20 cellular contexts compared by ENCODE assay signal in the genomic region with DNA sequence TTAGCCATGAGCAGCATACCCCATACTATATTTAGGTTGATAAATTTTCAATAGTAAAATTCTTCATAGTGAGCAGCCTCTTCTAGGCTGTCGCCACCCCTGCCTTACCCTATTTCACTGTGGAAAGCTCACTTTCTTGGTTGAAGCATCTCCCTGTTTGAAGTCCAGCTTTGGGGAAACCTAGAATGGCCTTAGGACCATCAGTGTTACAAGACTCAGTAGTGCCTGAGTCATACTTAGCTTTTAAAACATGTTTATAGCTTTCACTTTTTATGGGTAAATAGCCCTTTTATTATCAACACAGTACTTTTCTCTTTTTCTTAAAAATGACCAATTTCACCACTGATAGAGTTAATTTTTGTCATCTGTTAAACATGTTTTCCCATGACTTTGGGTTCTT. TPM values are rescaled to one million over a fixed set of nuclear protein-coding genes. Genes with fewer than 3 reads are reported as not detected.
A peak's percentile ranks its signal among the peaks of the same experiment; 100 is the strongest.
DNase-seq lines count a peak whose midpoint lies in the region; ATAC-seq, FAIRE-seq and TF ChIP-seq lines count a peak whose summit lies in the region.
"Had no signal": no experiment of that assay in that cellular context is flagged by ENCODE, and none has a peak within 500 bp of the region (broad histone marks: within the 10 kb centered on the region; RNA-seq: fewer than 3 reads in every experiment).

No MANE protein-coding gene starts in this region.

- peaks cover 32% of the 10 kb centered on the region; the same call in 1 of the 2 replicates for H4K20me1 ChIP-seq in PC-3 (ENCODE audit: low read length)
- H4K20me1 ChIP-seq: BLaER1 had no signal

- POLR2A ChIA-PET in CD8-positive, alpha-beta T cell (lab: Charles Lee) = interaction anchor here (1.3 kb wide), 1 partner anchor 10 kb away, joined by 3 read pairs; no protein-coding TSS in a partner anchor
- POLR2A ChIA-PET in PC-3 (lab: Charles Lee; ENCODE audit: unreplicated experiment) = no interaction called here
- POLR2A ChIA-PET in naive thymus-derived CD4-positive, alpha-beta T cell (lab: Charles Lee) = no interaction called here

- peak overlapping the region; percentile 43 for H3K27ac Mint-ChIP-seq in CD8-positive, alpha-beta T cell
- no peak overlapping the region for H3K27ac Mint-ChIP-seq in naive thymus-derived CD4-positive, alpha-beta T cell
- H3K27ac Mint-ChIP-seq: CD14-positive monocyte, GM23338 had no signal

- H3K27me3 Mint-ChIP-seq in CD8-positive, alpha-beta T cell (ENCODE audit: low read depth) = no peaks in the 10 kb centered on the region
- H3K27me3 Mint-ChIP-seq in naive thymus-derived CD4-positive, alpha-beta T cell = no peaks in the 10 kb centered on the region
- H3K27me3 Mint-ChIP-seq: CD4-positive, alpha-beta memory T cell had no signal

- no peak overlapping the region for H3K9ac ChIP-seq in PC-3 (ENCODE audit: low read length)
- H3K9ac ChIP-seq: BLaER1, KMS-11 had no signal

- no peaks in the 10 kb centered on the region for H3K4me1 ChIP-seq in CD8-positive, alpha-beta T cell (ENCODE audit: insufficient read depth, low read length)
- H3K4me1 ChIP-seq in PC-3 (ENCODE audit: insufficient read depth, low read length) = no peaks in the 10 kb centered on the region
- no peaks in the 10 kb centered on the region for H3K4me1 ChIP-seq in naive thymus-derived CD4-positive, alpha-beta T cell (ENCODE audit: control insufficient read depth in 2 of 2, insufficient read depth in 2 of 2, low read length in 2 of 2)
- H3K4me1 ChIP-seq: BLaER1 had no signal

- H3K27ac ChIP-seq in CD8-positive, alpha-beta T cell (ENCODE audit: low read depth, low read length) = no peak overlapping the region
- H3K27ac ChIP-seq in PC-3 (ENCODE audit: low read length) = no peak overlapping the region
- H3K27ac ChIP-seq in naive thymus-derived CD4-positive, alpha-beta T cell (ENCODE audit: low read depth, low read length) = no peak overlapping the region
- H3K27ac ChIP-seq: BLaER1, KMS-11 had no signal

- no peaks in the 10 kb centered on the region for H3F3A ChIP-seq in PC-3 (ENCODE audit: low read length, unreplicated experiment)

- no peak for DNase-seq in CD8-positive, alpha-beta T cell
- DNase-seq in GM18507 (ENCODE audit: extremely low spot score, insufficient read length, low read depth) (no peak), PC-3 (no peak), fibroblast of villous mesenchyme (ENCODE audit: low read depth) (peak; percentile 21)
- no peak for DNase-seq in naive thymus-derived CD4-positive, alpha-beta T cell
- no peak for DNase-seq in activated effector memory CD4-positive, alpha-beta T cell treated with Interleukin-2 at 50 U/mL for 16 hours
- DNase-seq: ACHN; AML-193; Calu3; CD4-positive, alpha-beta memory T cell; DMS79 treated with DMSO at 0.1 percent for 48 hours; GF-D8; HCEC 1CT had no signal

- CTCF ChIA-PET in CD8-positive, alpha-beta T cell (lab: Charles Lee) = interaction anchor here (0.8 kb wide), 1 partner anchor 375 kb away, joined by 3 read pairs; no protein-coding TSS in a partner anchor
- CTCF ChIA-PET in PC-3 (lab: Charles Lee) = no interaction called here
- CTCF ChIA-PET in naive thymus-derived CD4-positive, alpha-beta T cell (lab: Charles Lee) = interaction anchor here (0.7 kb wide), 1 partner anchor 38 kb away, joined by 3 read pairs; no protein-coding TSS in a partner anchor

- intact Hi-C loops in CD8-positive, alpha-beta T cell (cut with DNase I, micrococcal nuclease) = no loop called here
- intact Hi-C loops in PC-3 (cut with micrococcal nuclease) = no loop called here
- intact Hi-C loops in naive thymus-derived CD4-positive, alpha-beta T cell (cut with micrococcal nuclease) = no loop called here

- peaks cover 56% of the 10 kb centered on the region for H3K4me1 Mint-ChIP-seq in CD8-positive, alpha-beta T cell (ENCODE audit: low read depth)
- H3K4me1 Mint-ChIP-seq in naive thymus-derived CD4-positive, alpha-beta T cell = peaks cover 18 to 78% (median 43%) of the 10 kb centered on the region in 7 donors

- no peak overlapping the region for H3K4me3 Mint-ChIP-seq in CD8-positive, alpha-beta T cell
- H3K4me3 Mint-ChIP-seq in naive thymus-derived CD4-positive, alpha-beta T cell = no peak overlapping the region
- H3K4me3 Mint-ChIP-seq: CD14-positive monocyte; CD4-positive, alpha-beta memory T cell; GM23338 had no signal

- FAIRE-seq in GM18507 (lab: Jason Lieb, UNC) = peak; percentile 51
- FAIRE-seq: A204.1, H54 had no signal

- peaks cover 2% of the 10 kb centered on the region for H3K9me3 Mint-ChIP-seq in CD8-positive, alpha-beta T cell
- H3K9me3 Mint-ChIP-seq in naive thymus-derived CD4-positive, alpha-beta T cell = peaks cover 0 to 15% (median 4%) of the 10 kb centered on the region in 11 donors

- H3K36me3 ChIP-seq in CD8-positive, alpha-beta T cell (ENCODE audit: insufficient read depth, low read length) = peaks cover 4% of the 10 kb centered on the region
- H3K36me3 ChIP-seq in PC-3 (ENCODE audit: low read depth, low read length) = peaks cover 12% of the 10 kb centered on the region; the same call in 1 of the 2 replicates
- H3K36me3 ChIP-seq in naive thymus-derived CD4-positive, alpha-beta T cell (ENCODE audit: control insufficient read depth in 2 of 3, insufficient read depth in 3 of 3, low read length in 3 of 3) = no peaks in the 10 kb centered on the region

- peaks cover 49% of the 10 kb centered on the region for H3K36me3 Mint-ChIP-seq in CD8-positive, alpha-beta T cell
- peaks cover 13 to 64% (median 58%) of the 10 kb centered on the region in 5 donors for H3K36me3 Mint-ChIP-seq in naive thymus-derived CD4-positive, alpha-beta T cell

- TF ChIP-seq CTCF in CD8-positive, alpha-beta T cell (IDR thresholded peaks at IDR 0.05) = no peak
- TF ChIP-seq CTCF in PC-3 (conservative IDR thresholded peaks at IDR 0.05; ENCODE audit: low read depth, low read length) (no peak), fibroblast of villous mesenchyme (IDR thresholded peaks at IDR 0.05; ENCODE audit: insufficient read depth, low read depth, low read length) (no peak)

- no TSS peak for BruUV-seq in PC-3 (replicated peaks; lab: Mats Ljungman, UMichigan)

- peaks cover 100% of the 10 kb centered on the region for H3K79me2 ChIP-seq in PC-3 (ENCODE audit: low read length)

- ATAC-seq in CD8-positive, alpha-beta T cell = no peak
- peak; percentile 56 for ATAC-seq in PC-3
- ATAC-seq in naive thymus-derived CD4-positive, alpha-beta T cell = no peak
- no peak for ATAC-seq in HG02870 (IDR thresholded peaks at IDR 0.05; ENCODE audit: unreplicated experiment)
- ATAC-seq: GM23338 had no signal

- H3K4me2 ChIP-seq in PC-3 (ENCODE audit: low read length) = no peak overlapping the region
- H3K4me2 ChIP-seq: BLaER1, GM23338, KMS-11 had no signal

- H3K4me3 ChIP-seq in CD8-positive, alpha-beta T cell (ENCODE audit: low read depth, low read length) = no peak overlapping the region
- H3K4me3 ChIP-seq in PC-3 (ENCODE audit: low read length) (no peak overlapping the region), fibroblast of villous mesenchyme (ENCODE audit: low read depth, low read length) (no peak overlapping the region)
- H3K4me3 ChIP-seq in naive thymus-derived CD4-positive, alpha-beta T cell (ENCODE audit: low read length) = no peak overlapping the region
- H3K4me3 ChIP-seq: BLaER1, GM23338 had no signal

- no peaks in the 10 kb centered on the region for H3K9me3 ChIP-seq in CD8-positive, alpha-beta T cell (ENCODE audit: low read length)
- no peaks in the 10 kb centered on the region for H3K9me3 ChIP-seq in PC-3 (ENCODE audit: low read length)
- H3K9me3 ChIP-seq in naive thymus-derived CD4-positive, alpha-beta T cell (ENCODE audit: control insufficient read depth in 2 of 3, low read length in 3 of 3) = no peaks in the 10 kb centered on the region

- H3K9me2 ChIP-seq in PC-3 (replicated peaks; ENCODE audit: low read length) = no peaks in the 10 kb centered on the region

- no peaks in the 10 kb centered on the region for H3K27me3 ChIP-seq in CD8-positive, alpha-beta T cell (ENCODE audit: insufficient read depth, low read length)
- no peaks in the 10 kb centered on the region for H3K27me3 ChIP-seq in PC-3 (ENCODE audit: low read length)
- no peaks in the 10 kb centered on the region for H3K27me3 ChIP-seq in naive thymus-derived CD4-positive, alpha-beta T cell (ENCODE audit: control insufficient read depth in 2 of 2, insufficient read depth in 2 of 2, low read length in 2 of 2)
- H3K27me3 ChIP-seq: BLaER1 had no signal

- H2AFZ ChIP-seq in PC-3 (ENCODE audit: low read length) = no peak overlapping the region
- H2AFZ ChIP-seq: GM23338 had no signal

RNA-seq across cellular contexts. Expression of gene FUT8, which starts 37.1 kb away (rescaled TPM):
- 10 to 100 TPM; 38.3 to 38.5 TPM for total RNA-seq in CD8-positive, alpha-beta T cell
- total RNA-seq in PC-3 (2014; rRNA removed) (129 and 132 TPM in 2 replicates), fibroblast of villous mesenchyme (95.3 and 120 TPM in 2 replicates)
- total RNA-seq in naive thymus-derived CD4-positive, alpha-beta T cell = 100 to 1,000 TPM in 1 of 5 experiments, 10 to 100 TPM in 4; 38.4 to 107 (median 43.4) TPM
- 10 to 100 TPM; 11.1 to 11.2 TPM for polyA plus RNA-seq in naive thymus-derived CD4-positive, alpha-beta T cell
